Comparison of ENCODE assay signal across 16 cellular contexts in the genomic region with DNA sequence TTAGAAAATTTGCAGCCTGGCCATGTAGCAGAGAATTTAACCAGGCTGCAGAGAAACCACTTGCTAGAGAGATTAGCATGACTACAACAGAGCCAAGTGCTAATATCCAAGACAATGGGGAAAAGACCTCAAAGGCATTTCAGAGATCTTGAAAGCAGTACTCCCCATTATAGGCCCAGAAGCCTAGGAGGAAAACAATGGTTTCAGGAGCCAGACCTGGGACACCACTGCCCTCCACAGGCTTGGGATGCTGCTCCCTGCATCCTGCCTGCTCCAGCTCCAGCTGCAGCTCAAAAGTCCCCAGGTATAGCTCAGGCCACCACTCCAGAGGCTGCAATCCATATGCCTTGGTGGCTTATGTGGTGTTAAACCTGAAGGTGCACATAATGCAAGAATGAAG.
DNase-seq lines count a peak whose midpoint lies in the region; ATAC-seq and TF ChIP-seq lines count a peak whose summit lies in the region.
"Had no signal": no experiment of that assay in that cellular context is flagged by ENCODE, and none has a peak within 500 bp of the region (broad histone marks: within the 10 kb centered on the region; RNA-seq: fewer than 3 reads in every experiment).

No MANE protein-coding gene starts in this region.

- H3K36me3 Mint-ChIP-seq in nephron progenitor cell (ENCODE audit: low read depth), result no peaks in the 10 kb centered on the region
- H3K36me3 Mint-ChIP-seq: T-cell had no signal

- no peaks in the 10 kb centered on the region for H4K20me1 ChIP-seq in GM23248 (ENCODE audit: insufficient read depth)

- no peaks in the 10 kb centered on the region for H3F3A ChIP-seq in GM23248 (ENCODE audit: insufficient read depth)

- H3K9me3 ChIP-seq in AG04450 (ENCODE audit: control insufficient read depth, insufficient read depth, low read length) (no peaks in the 10 kb centered on the region), GM23248 (ENCODE audit: low read depth) (no peaks in the 10 kb centered on the region)
- H3K9me3 ChIP-seq: prostate gland had no signal

- H3K79me2 ChIP-seq in GM23248 (ENCODE audit: insufficient read depth), result no peaks in the 10 kb centered on the region

- in situ Hi-C loops in GM23248 (cut with MboI) (no loop called here), astrocyte of the cerebellum (cut with HindIII; ENCODE audit: low sequenced_read_pairs) (no loop called here)

- no peaks in the 10 kb centered on the region for H3K9me3 Mint-ChIP-seq in nephron progenitor cell
- H3K9me3 Mint-ChIP-seq: dendritic cell treated with granulocyte-macrophage colony-stimulating factor and Interleukin-4, amounts not matched to agents 40 ng/mL and 50 ng/mL, for 4 days had no signal

- H3K27ac Mint-ChIP-seq in nephron progenitor cell, result no peak overlapping the region
- H3K27ac Mint-ChIP-seq: dendritic cell treated with granulocyte-macrophage colony-stimulating factor and Interleukin-4, amounts not matched to agents 40 ng/mL and 50 ng/mL, for 4 days; T-cell had no signal

- no peak overlapping the region for H3K4me3 Mint-ChIP-seq in nephron progenitor cell
- H3K4me3 Mint-ChIP-seq: dendritic cell treated with granulocyte-macrophage colony-stimulating factor and Interleukin-4, amounts not matched to agents 40 ng/mL and 50 ng/mL, for 4 days; T-cell had no signal

- H3K4me3 ChIP-seq in AG04450 (ENCODE audit: low read depth, low read length) (no peak overlapping the region), GM23248 (no peak overlapping the region), astrocyte of the cerebellum (ENCODE audit: low read depth, low read length) (no peak overlapping the region)
- H3K4me3 ChIP-seq: prostate gland had no signal

- peaks cover 10% of the 10 kb centered on the region for H3K27me3 Mint-ChIP-seq in nephron progenitor cell (ENCODE audit: low read depth, poor library complexity)

- H3K27ac ChIP-seq in AG04450 (ENCODE audit: low read depth, low read length) (no peak overlapping the region), GM23248 (no peak overlapping the region)
- H3K27ac ChIP-seq: prostate gland had no signal

- no peaks in the 10 kb centered on the region for H3K36me3 ChIP-seq in GM23248 (ENCODE audit: low read depth)
- H3K36me3 ChIP-seq: prostate gland had no signal

- H3K4me1 ChIP-seq in GM23248 (ENCODE audit: insufficient read depth), result peaks cover 7% of the 10 kb centered on the region; the same call in 1 of the 2 replicates
- H3K4me1 ChIP-seq: prostate gland had no signal

- no peaks in the 10 kb centered on the region for H3K9me2 ChIP-seq in GM23248 (ENCODE audit: insufficient read depth)

- TF ChIP-seq CTCF in AG04450 (IDR thresholded peaks at IDR 0.05; ENCODE audit: low read depth, low read length) (peak; percentile 42), astrocyte of the cerebellum (IDR thresholded peaks at IDR 0.05; ENCODE audit: low read depth, low read length, missing control alignments) (peak; percentile 32), nephron progenitor cell (IDR thresholded peaks at IDR 0.05) (no peak)

- DNase-seq in AG04450 (ENCODE audit: low read depth, low spot score) (no peak), GM23248 (peak; percentile 59), astrocyte of the cerebellum (ENCODE audit: low read depth) (no peak), iPS DF 19.7 (ENCODE audit: low read depth, low spot score) (peak; percentile 85), nephron progenitor cell (no peak), ecto neural progenitor cell (ENCODE audit: low spot score) (no peak), DMS153 (lab: John Stamatoyannopoulos, UW) (no peak)
- DNase-seq: activated CD4-positive, alpha-beta T cell treated with anti-CD3 and anti-CD28 coated beads for 1 hour; activated T-cell treated with anti-CD3 and anti-CD28 coated beads, Interleukin-2, amount 50 U/mL, for 1 hour; foreskin melanocyte; NCI-H1436; NCI-H446 treated with DMSO at 0.1 percent for 48 hours; T-cell had no signal

- peaks cover 24% of the 10 kb centered on the region for H3K4me1 Mint-ChIP-seq in nephron progenitor cell
- H3K4me1 Mint-ChIP-seq: T-cell had no signal

- H3K9ac ChIP-seq in GM23248, result no peak overlapping the region

- no peaks in the 10 kb centered on the region for H3K27me3 ChIP-seq in AG04450 (ENCODE audit: control insufficient read depth, insufficient read depth, low read length)
- H3K27me3 ChIP-seq in GM23248 (replicated peaks; ENCODE audit: insufficient read depth), result no peaks in the 10 kb centered on the region

- H3K4me2 ChIP-seq in GM23248 (ENCODE audit: unreplicated experiment), result no peak overlapping the region

- CTCF ChIA-PET in AG04450 (lab: Charles Lee), result no interaction called here

- POLR2A ChIA-PET in AG04450 (lab: Yijun Ruan, JAX), result no interaction called here

- H2AFZ ChIP-seq in GM23248, result no peak overlapping the region

- ATAC-seq in HG03280 (IDR thresholded peaks at IDR 0.05; ENCODE audit: unreplicated experiment), result no peak
- ATAC-seq: T-cell had no signal

Comparison
In these comparisons a context has a peak if more than half of its experiments do, and no peak if none do; other contexts are left out.
1. DNase-seq: peak in GM23248 (single experiment) and iPS DF 19.7 (single experiment); none in AG04450 (single experiment), astrocyte of the cerebellum (single experiment), nephron progenitor cell (single experiment), ecto neural progenitor cell (single experiment) and DMS153 (single experiment).